18 cellular contexts compared by ENCODE assay signal in the genomic region with DNA sequence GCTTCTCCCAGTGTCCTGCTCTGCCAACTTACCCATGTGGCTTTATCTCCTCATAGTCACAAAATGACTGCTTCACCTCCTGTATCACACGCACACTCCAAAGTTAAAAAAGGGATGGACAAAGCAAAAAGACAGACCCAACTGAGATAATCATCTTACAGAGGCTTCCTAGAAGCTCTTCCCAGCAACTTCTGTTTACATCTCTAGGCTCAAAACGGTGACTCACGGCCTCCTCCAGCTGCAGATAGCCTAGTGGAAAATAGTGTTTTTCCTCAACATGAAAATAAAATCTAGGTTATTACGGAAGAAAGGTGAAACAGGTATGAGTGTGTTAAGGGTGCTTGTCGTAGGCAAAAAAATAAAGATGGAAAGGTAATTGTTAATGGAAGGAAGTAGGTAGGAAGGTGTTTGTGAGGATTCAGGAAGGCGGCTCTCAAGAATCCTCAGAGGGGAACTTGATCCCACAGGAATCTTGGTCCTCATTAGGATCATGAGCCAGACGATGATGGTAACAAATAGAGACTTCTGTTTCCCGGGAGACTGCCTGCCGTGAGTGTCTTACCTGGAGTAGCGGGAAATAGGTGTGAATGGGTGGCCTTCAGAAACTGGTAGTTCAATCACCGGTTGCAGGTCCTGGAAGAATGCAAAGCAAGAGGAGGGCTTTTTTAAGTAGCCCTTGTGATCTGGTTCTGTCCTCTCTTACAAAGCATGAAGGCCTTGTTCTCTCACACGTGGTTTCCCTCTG.
DNase-seq lines count a peak whose midpoint lies in the region; ATAC-seq and TF ChIP-seq lines count a peak whose summit lies in the region.
"Had no signal": no experiment of that assay in that cellular context is flagged by ENCODE, and none has a peak within 500 bp of the region (broad histone marks: within the 10 kb centered on the region; RNA-seq: fewer than 3 reads in every experiment).

No MANE protein-coding gene starts in this region.

- H3K27ac ChIP-seq in GM23248: no peak overlapping the region
- no peak overlapping the region for H3K27ac ChIP-seq in neuronal stem cell (replicated peaks; ENCODE audit: low read length)
- H3K27ac ChIP-seq: BLaER1 had no signal

- no peak overlapping the region for H4K8ac ChIP-seq in neuronal stem cell (ENCODE audit: low read depth, low read length)

- H3K9me3 ChIP-seq in GM23248 (ENCODE audit: low read depth): no peaks in the 10 kb centered on the region
- H3K9me3 ChIP-seq in neuronal stem cell (replicated peaks in 1 of 2; ENCODE audit: control insufficient read depth in 2 of 2, insufficient read depth in 1 of 2, low read depth in 1 of 2, low read length in 2 of 2): peaks cover 0 to 2% of the 10 kb centered on the region in 2 donors
- H3K9me3 ChIP-seq: BLaER1 had no signal

- 76 to 78% methylated on average over 12 of the region's 12 CpGs for WGBS in GM23248 (ENCODE audit: low coverage in 1 of 2, low lambda C conversion rate in 2 of 2, missing lambda C conversion rate in 2 of 2), 2 experiments
- 100% methylated on average over 2 of the region's 12 CpGs; no CpG with 5 or more reads in 1 of the 2 donors for WGBS in neuronal stem cell (ENCODE audit: extremely low coverage in 2 of 2, insufficient read length in 2 of 2, insufficient replicate concordance in 1 of 2), 2 donors

- TF ChIP-seq CTCF in fibroblast of villous mesenchyme (IDR thresholded peaks at IDR 0.05; ENCODE audit: insufficient read depth, low read depth, low read length): no peak

- no peaks in the 10 kb centered on the region for H3K9me2 ChIP-seq in GM23248 (ENCODE audit: insufficient read depth)

- no peak overlapping the region for H2BK15ac ChIP-seq in neuronal stem cell (ENCODE audit: low read length)

- H2BK12ac ChIP-seq in neuronal stem cell (ENCODE audit: low read length): no peak overlapping the region

- H3F3A ChIP-seq in GM23248 (ENCODE audit: insufficient read depth): no peaks in the 10 kb centered on the region

- no peak overlapping the region for H2BK5ac ChIP-seq in neuronal stem cell (ENCODE audit: low read length)

- H3K4me2 ChIP-seq in GM23248 (ENCODE audit: unreplicated experiment) (no peak overlapping the region), neuronal stem cell (ENCODE audit: insufficient read depth, low read length, poor library complexity, severe bottlenecking) (no peak overlapping the region)
- H3K4me2 ChIP-seq: BLaER1 had no signal

- H3K4me3 ChIP-seq in GM23248 (no peak overlapping the region), fibroblast of villous mesenchyme (ENCODE audit: low read depth, low read length) (no peak overlapping the region), neuronal stem cell (ENCODE audit: low read length in 2 of 2) (no peak overlapping the region)
- H3K4me3 ChIP-seq: BLaER1 had no signal

- no peaks in the 10 kb centered on the region for H4K20me1 ChIP-seq in GM23248 (ENCODE audit: insufficient read depth)
- H4K20me1 ChIP-seq: BLaER1 had no signal

- H3K36me3 ChIP-seq in GM23248 (ENCODE audit: low read depth) (no peaks in the 10 kb centered on the region), neuronal stem cell (replicated peaks in 1 of 2; ENCODE audit: control insufficient read depth in 2 of 2, insufficient read depth in 2 of 2, low read length in 2 of 2) (no peaks in the 10 kb centered on the region)
- H3K36me3 ChIP-seq: BLaER1 had no signal

- no peaks in the 10 kb centered on the region for H3K4me1 ChIP-seq in GM23248 (ENCODE audit: insufficient read depth)
- peaks cover 0 to 4% of the 10 kb centered on the region in 2 donors for H3K4me1 ChIP-seq in neuronal stem cell (ENCODE audit: control insufficient read depth in 2 of 2, insufficient read depth in 1 of 2, low read depth in 1 of 2, low read length in 2 of 2)
- H3K4me1 ChIP-seq: BLaER1 had no signal

- H2AFZ ChIP-seq in GM23248: no peak overlapping the region
- no peak overlapping the region for H2AFZ ChIP-seq in neuronal stem cell (ENCODE audit: low read length)

- peak; percentile 36 for DNase-seq in GM23248
- peak; percentile 14 for DNase-seq in RPMI7951 (ENCODE audit: low read depth)
- peak; percentile 57 for DNase-seq in fibroblast of villous mesenchyme (ENCODE audit: low read depth)
- DNase-seq in neuronal stem cell (ENCODE audit: low spot score): no peak
- no peak for DNase-seq in COR-L47 (lab: John Stamatoyannopoulos, UW)
- DNase-seq in COLO668 (lab: John Stamatoyannopoulos, UW; ENCODE audit: unreplicated experiment): no peak
- DNase-seq: CD4-positive, alpha-beta T cell; GOT3; NCI-H1417; NCI-H187; NCI-H2107; NCI-H2227 treated with DMSO at 0.1 percent for 48 hours; NCI-H510A treated with DMSO at 0.1 percent for 48 hours; NCI-H748 treated with DMSO at 0.1 percent for 48 hours had no signal

- no peak for ATAC-seq in GM18861 (IDR thresholded peaks at IDR 0.05; ENCODE audit: unreplicated experiment)
- ATAC-seq: HCT116, SK-N-SH treated with all-trans-retinoic acid at 6 μM for 48 hours had no signal

- H3K9ac ChIP-seq in GM23248 (no peak overlapping the region), neuronal stem cell (ENCODE audit: low read depth, low read length, poor library complexity) (no peak overlapping the region)
- H3K9ac ChIP-seq: BLaER1 had no signal

- no peak overlapping the region for H3K23ac ChIP-seq in neuronal stem cell (ENCODE audit: low read depth, low read length, poor library complexity)

- no peak overlapping the region for H3K14ac ChIP-seq in neuronal stem cell (ENCODE audit: low read length)

- H3K27me3 ChIP-seq in GM23248 (replicated peaks; ENCODE audit: insufficient read depth) (no peaks in the 10 kb centered on the region), neuronal stem cell (ENCODE audit: control insufficient read depth in 3 of 3, insufficient read depth in 3 of 3, low read depth in 1 of 3, low read length in 3 of 3) (peaks cover 0 to 3% (median 0%) of the 10 kb centered on the region in 3 experiments)
- H3K27me3 ChIP-seq: BLaER1 had no signal

- no peak overlapping the region for H3K4ac ChIP-seq in neuronal stem cell (ENCODE audit: low read length)

- no peak overlapping the region for H2BK120ac ChIP-seq in neuronal stem cell (ENCODE audit: low read depth, low read length)

- H3K18ac ChIP-seq in neuronal stem cell (ENCODE audit: low read length): peak overlapping the region; percentile 57

- H2AK5ac ChIP-seq in neuronal stem cell (ENCODE audit: low read depth, low read length): no peak overlapping the region

- no peaks in the 10 kb centered on the region for H3K79me2 ChIP-seq in GM23248 (ENCODE audit: insufficient read depth)

- H4K91ac ChIP-seq in neuronal stem cell (ENCODE audit: low read depth, low read length, poor library complexity): no peak overlapping the region

- in situ Hi-C loops in GM23248 (cut with MboI): no loop called here

- H3K79me1 ChIP-seq in neuronal stem cell (ENCODE audit: low read depth, low read length): no peaks in the 10 kb centered on the region

Comparison
In these comparisons a context has a peak if more than half of its experiments do, and no peak if none do; other contexts are left out.
1. DNase-seq: peak in GM23248 (single experiment), RPMI7951 (single experiment) and fibroblast of villous mesenchyme (single experiment); none in neuronal stem cell (single experiment), COR-L47 (single experiment) and COLO668 (single experiment).